12 cellular contexts compared by ENCODE assay signal in the genomic region with DNA sequence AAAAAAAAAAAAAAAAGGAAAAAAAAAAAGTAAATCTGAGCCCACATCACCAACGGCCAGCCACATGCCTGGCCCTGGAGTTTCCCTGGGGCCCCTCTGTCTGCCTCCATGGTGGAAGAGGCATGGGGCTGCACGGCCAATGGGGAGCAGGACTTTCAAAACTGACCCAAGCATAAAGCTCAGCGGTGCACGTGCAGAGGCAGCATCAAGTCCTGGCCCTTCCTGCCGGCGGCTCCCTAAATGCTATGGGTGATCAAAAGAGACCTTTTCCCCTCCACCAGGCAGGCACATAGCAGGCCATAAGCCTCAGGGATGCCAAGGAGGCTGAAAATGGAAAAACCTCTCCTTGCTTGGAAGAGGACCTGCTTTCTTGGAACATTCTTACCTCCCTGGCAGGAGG.
DNase-seq lines count a peak whose midpoint lies in the region; ATAC-seq and TF ChIP-seq lines count a peak whose summit lies in the region.
"Had no signal": no experiment of that assay in that cellular context is flagged by ENCODE, and none has a peak within 500 bp of the region (broad histone marks: within the 10 kb centered on the region; RNA-seq: fewer than 3 reads in every experiment).

No MANE protein-coding gene starts in this region.

- WGBS in body of pancreas, 2 donors = 9 to 61% methylated on average over 1 to 6 of the region's 6 CpGs
- 68% methylated on average over 6 of the region's 6 CpGs; no CpG with 5 or more reads in 1 of the 2 donors for WGBS in transverse colon (ENCODE audit: low coverage in 1 of 2), 2 donors

- no peaks in the 10 kb centered on the region for H3K79me2 ChIP-seq in osteoblast (ENCODE audit: insufficient read depth, low read length)

- no peak overlapping the region for H2AFZ ChIP-seq in osteoblast (ENCODE audit: low read length)

- H3K27ac ChIP-seq in coronary artery (no peak overlapping the region), osteoblast (ENCODE audit: low read depth, low read length) (no peak overlapping the region), upper lobe of right lung (no peak overlapping the region), body of pancreas (no peak overlapping the region), transverse colon (no peak overlapping the region)
- H3K27ac ChIP-seq: HL-60 had no signal

- ATAC-seq in upper lobe of right lung = no peak
- no peak for ATAC-seq in body of pancreas

- TF ChIP-seq CTCF in coronary artery (IDR thresholded peaks at IDR 0.05) = no peak
- no peak for TF ChIP-seq CTCF in osteoblast (IDR thresholded peaks at IDR 0.05; ENCODE audit: extremely low read depth, low read depth, low read length)
- TF ChIP-seq CTCF in upper lobe of right lung (IDR thresholded peaks at IDR 0.05) = no peak
- TF ChIP-seq CTCF in body of pancreas (IDR thresholded peaks at IDR 0.05) = no peak
- TF ChIP-seq CTCF in transverse colon (IDR thresholded peaks at IDR 0.05) = no peak

- H3K9me3 ChIP-seq in osteoblast (ENCODE audit: low read depth, low read length) = no peaks in the 10 kb centered on the region
- H3K9me3 ChIP-seq in upper lobe of right lung = no peaks in the 10 kb centered on the region
- H3K9me3 ChIP-seq in body of pancreas = no peaks in the 10 kb centered on the region
- H3K9me3 ChIP-seq in transverse colon = no peaks in the 10 kb centered on the region
- H3K9me3 ChIP-seq: Caco-2, HAP-1 had no signal

- DNase-seq in coronary artery (ENCODE audit: low spot score) (peak; percentile 66), islet precursor cell (peak; percentile 40), osteoblast (ENCODE audit: insufficient read length, low spot score, missing footprints) (peak; percentile 35), upper lobe of right lung (peak; percentile 50), NCI-H345 treated with DMSO at 0.1 percent for 48 hours (lab: John Stamatoyannopoulos, UW; ENCODE audit: unreplicated experiment) (no peak), body of pancreas (no peak), transverse colon (no peak)
- DNase-seq: ACHN; Caco-2; CD8-positive, alpha-beta memory T cell had no signal

- no peaks in the 10 kb centered on the region for H4K20me1 ChIP-seq in osteoblast (ENCODE audit: insufficient read depth, low read length)

- H3K4me2 ChIP-seq in osteoblast (ENCODE audit: insufficient read depth, low read length) = no peak overlapping the region

- H3K36me3 ChIP-seq in osteoblast (ENCODE audit: insufficient read depth, low read length) (no peaks in the 10 kb centered on the region), upper lobe of right lung (no peaks in the 10 kb centered on the region), body of pancreas (replicated peaks in 1 of 2; ENCODE audit: insufficient read depth in 1 of 2, low read depth in 2 of 2) (no peaks in the 10 kb centered on the region), transverse colon (no peaks in the 10 kb centered on the region)
- H3K36me3 ChIP-seq: HAP-1 had no signal

- intact Hi-C loops in upper lobe of right lung (cut with DNase I) = no loop called here
- intact Hi-C loops in body of pancreas (cut with DNase I) = no loop called here
- intact Hi-C loops in transverse colon (cut with DNase I; ENCODE audit: low total_unique reads) = no loop called here

- TF ChIP-seq POLR2A in body of pancreas (IDR thresholded peaks at IDR 0.05) (no peak), transverse colon (IDR thresholded peaks at IDR 0.05) (no peak)

- H3K4me3 ChIP-seq in coronary artery (no peak overlapping the region), osteoblast (ENCODE audit: insufficient read depth, low read length) (no peak overlapping the region), upper lobe of right lung (no peak overlapping the region), body of pancreas (no peak overlapping the region), transverse colon (no peak overlapping the region)
- H3K4me3 ChIP-seq: HAP-1 had no signal

- H3K4me1 ChIP-seq in osteoblast (ENCODE audit: insufficient read depth, low read length) (peaks cover 4% of the 10 kb centered on the region), upper lobe of right lung (no peaks in the 10 kb centered on the region), body of pancreas (no peaks in the 10 kb centered on the region), transverse colon (no peaks in the 10 kb centered on the region)
- H3K4me1 ChIP-seq: Caco-2, HAP-1 had no signal

- TF ChIP-seq EP300 in transverse colon (IDR thresholded peaks at IDR 0.05; ENCODE audit: low read depth) = no peak

- in situ Hi-C loops in transverse colon (cut with MboI; ENCODE audit: low pct_ligation_motif_present in 1 of 4, low pct_unique_long_range_greater_than_20kb in 1 of 4, low sequenced_read_pairs in 3 of 4) = no loop called here

- H3K27me3 ChIP-seq in osteoblast (ENCODE audit: insufficient read depth, low read length) = peaks cover 7% of the 10 kb centered on the region
- H3K27me3 ChIP-seq in upper lobe of right lung = no peaks in the 10 kb centered on the region
- no peaks in the 10 kb centered on the region for H3K27me3 ChIP-seq in body of pancreas
- no peaks in the 10 kb centered on the region for H3K27me3 ChIP-seq in transverse colon

Comparison
In these comparisons a context has a peak if more than half of its experiments do, and no peak if none do; other contexts are left out.
1. DNase-seq: peak in coronary artery (single experiment), islet precursor cell (single experiment), osteoblast (single experiment) and upper lobe of right lung (single experiment); none in NCI-H345 treated with DMSO at 0.1 percent for 48 hours (single experiment), body of pancreas (0 of 4) and transverse colon (single experiment).